16 cellular contexts compared by ENCODE assay signal in the genomic region with DNA sequence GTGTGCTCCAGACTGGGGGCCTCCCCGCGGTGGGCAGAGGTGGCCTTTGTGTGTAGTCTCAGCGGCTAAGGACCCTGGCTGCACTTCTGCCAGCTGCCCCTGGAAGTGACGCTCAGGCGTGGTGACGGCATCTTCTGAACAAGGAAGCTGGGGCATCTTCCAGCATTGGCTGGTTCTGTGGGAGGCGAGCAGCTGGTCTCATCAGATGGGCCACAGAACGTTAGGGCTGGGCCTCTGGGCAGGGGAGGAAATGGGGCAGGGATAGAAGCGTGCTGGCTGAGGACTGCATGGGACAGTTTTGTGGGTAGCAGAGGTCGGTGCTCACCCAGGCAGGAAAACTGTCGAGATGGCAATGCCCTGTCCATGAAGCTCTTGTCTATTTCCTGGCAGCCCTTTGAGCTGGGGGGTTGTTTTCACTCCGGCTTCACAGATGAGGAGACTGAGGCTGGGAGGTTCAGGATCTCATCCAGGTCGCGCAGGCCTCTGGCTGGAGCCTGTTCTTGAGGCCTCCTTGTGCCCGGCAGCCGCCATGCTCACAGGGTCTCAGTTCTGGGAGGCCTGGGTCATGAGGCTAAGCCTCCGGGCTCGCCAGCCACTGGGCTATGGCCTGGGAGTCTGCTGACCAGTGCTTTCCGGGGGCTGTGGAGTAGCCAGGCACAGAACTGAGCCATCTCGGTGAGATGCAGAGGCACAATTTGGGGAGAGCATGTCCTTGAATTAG. TPM values are rescaled to one million over a fixed set of nuclear protein-coding genes. Genes with fewer than 3 reads are reported as not detected.
DNase-seq lines count a peak whose midpoint lies in the region; ATAC-seq, FAIRE-seq and TF ChIP-seq lines count a peak whose summit lies in the region.
"Had no signal": no experiment of that assay in that cellular context is flagged by ENCODE, and none has a peak within 500 bp of the region (broad histone marks: within the 10 kb centered on the region; RNA-seq: fewer than 3 reads in every experiment).

No MANE protein-coding gene starts in this region.

- ATAC-seq in pancreas, result peak in 3 of 4 donors; percentile 46 to 84 (median 50)
- ATAC-seq in HG02759 (IDR thresholded peaks at IDR 0.05; ENCODE audit: unreplicated experiment), result no peak

- peaks cover 22 to 100% (median 98%) of the 10 kb centered on the region in 11 experiments for H3K36me3 ChIP-seq in BLaER1 treated with 17β-estradiol and CSF1 and Interleukin-3, amounts not matched to agents 10 nM and 100 nM
- H3K36me3 ChIP-seq in pancreas (no peaks in the 10 kb centered on the region), H7 (replicated peaks; ENCODE audit: control insufficient read depth, insufficient read depth, low read length) (no peaks in the 10 kb centered on the region)
- H3K36me3 ChIP-seq: breast epithelium, HAP-1, left ventricle myocardium inferior had no signal

- no peaks in the 10 kb centered on the region for H3K27me3 ChIP-seq in BLaER1 treated with 17β-estradiol and CSF1 and Interleukin-3, amounts not matched to agents 10 nM and 100 nM
- H3K27me3 ChIP-seq in pancreas (no peaks in the 10 kb centered on the region), H7 (ENCODE audit: control insufficient read depth, insufficient read depth, low read length) (no peaks in the 10 kb centered on the region)
- H3K27me3 ChIP-seq: breast epithelium, heart right ventricle had no signal

- WGBS in pancreas, 2 donors, result 85 to 87% methylated on average over 20 of the region's 20 CpGs

- peaks cover 100% of the 10 kb centered on the region for H3K36me3 Mint-ChIP-seq in dendritic cell treated with granulocyte-macrophage colony-stimulating factor and Interleukin-4, amounts not matched to agents 40 ng/mL and 50 ng/mL, for 4 days (ENCODE audit: low read depth)

- no peak for FAIRE-seq in pancreas (lab: Jason Lieb, UNC)

- peak overlapping the region; percentile 34 to 87 (median 81); a peak in 20 of 22 replicates for H3K9ac ChIP-seq in BLaER1 treated with 17β-estradiol and CSF1 and Interleukin-3, amounts not matched to agents 10 nM and 100 nM

- H3K27me3 Mint-ChIP-seq in dendritic cell treated with granulocyte-macrophage colony-stimulating factor and Interleukin-4, amounts not matched to agents 40 ng/mL and 50 ng/mL, for 4 days, result no peaks in the 10 kb centered on the region

- H3K27ac Mint-ChIP-seq in dendritic cell treated with granulocyte-macrophage colony-stimulating factor and Interleukin-4, amounts not matched to agents 40 ng/mL and 50 ng/mL, for 4 days, result peak overlapping the region; percentile 74

- H3K4me1 Mint-ChIP-seq in dendritic cell treated with granulocyte-macrophage colony-stimulating factor and Interleukin-4, amounts not matched to agents 40 ng/mL and 50 ng/mL, for 4 days (ENCODE audit: low read depth), result peaks cover 64% of the 10 kb centered on the region

- intact Hi-C loops in dendritic cell treated with granulocyte-macrophage colony-stimulating factor and Interleukin-4, amounts not matched to agents 40 ng/mL and 50 ng/mL, for 4 days (cut with micrococcal nuclease), result no loop called here
- intact Hi-C loops in pancreas (cut with DNase I), result no loop called here

- peaks cover 0 to 99% (median 12%) of the 10 kb centered on the region in 11 experiments; a peak in 9 of 22 replicates for H4K20me1 ChIP-seq in BLaER1 treated with 17β-estradiol and CSF1 and Interleukin-3, amounts not matched to agents 10 nM and 100 nM

- peak overlapping the region; percentile 36 to 100 (median 90); a peak in 21 of 22 replicates for H3K27ac ChIP-seq in BLaER1 treated with 17β-estradiol and CSF1 and Interleukin-3, amounts not matched to agents 10 nM and 100 nM
- peak overlapping the region in 1 of 4 donors; percentile 21 for H3K27ac ChIP-seq in pancreas
- H3K27ac ChIP-seq: breast epithelium, left ventricle myocardium inferior had no signal

- TF ChIP-seq CTCF in pancreas (IDR thresholded peaks at IDR 0.05), result no peak

- H3K9me3 Mint-ChIP-seq in dendritic cell treated with granulocyte-macrophage colony-stimulating factor and Interleukin-4, amounts not matched to agents 40 ng/mL and 50 ng/mL, for 4 days, result no peaks in the 10 kb centered on the region

- H3K4me3 Mint-ChIP-seq in dendritic cell treated with granulocyte-macrophage colony-stimulating factor and Interleukin-4, amounts not matched to agents 40 ng/mL and 50 ng/mL, for 4 days, result no peak overlapping the region

- peak; percentile 35 to 37 for DNase-seq in Kasumi-1 (lab: John Stamatoyannopoulos, UW)
- peak in 3 of 6 donors; percentile 72 to 89 (median 78) for DNase-seq in pancreas
- no peak for DNase-seq in H7
- DNase-seq in cerebellar nuclear complex (lab: John Stamatoyannopoulos, UW), result no peak
- no peak for DNase-seq in activated effector memory CD4-positive, alpha-beta T cell treated with Interleukin-2 at 50 U/mL for 16 hours
- DNase-seq: activated CD4-positive, CD25-positive, alpha-beta regulatory T cell treated with anti-CD3 and anti-CD28 coated beads, Interleukin-2, amount 50 U/mL, for 72 hours; cortex of kidney; heart right ventricle; left ventricle myocardium inferior; NCI-H510A treated with DMSO at 0.1 percent for 48 hours; T1000 had no signal

- peak overlapping the region in 7 of 10 experiments; percentile 40 to 62 (median 55); a peak in 14 of 20 replicates for H3K4me3 ChIP-seq in BLaER1 treated with 17β-estradiol and CSF1 and Interleukin-3, amounts not matched to agents 10 nM and 100 nM
- H3K4me3 ChIP-seq in pancreas, result no peak overlapping the region
- H3K4me3 ChIP-seq in H7 (ENCODE audit: insufficient read depth, low read depth, low read length), result no peak overlapping the region
- H3K4me3 ChIP-seq: breast epithelium, HAP-1, heart right ventricle, left ventricle myocardium inferior had no signal

- H3K4me1 ChIP-seq in BLaER1 treated with 17β-estradiol and CSF1 and Interleukin-3, amounts not matched to agents 10 nM and 100 nM, result peaks cover 75 to 100% (median 98%) of the 10 kb centered on the region in 10 experiments
- peaks cover 6 to 12% (median 11%) of the 10 kb centered on the region in 3 donors for H3K4me1 ChIP-seq in pancreas
- H3K4me1 ChIP-seq: breast epithelium had no signal

- peak overlapping the region; percentile 87 to 99 (median 95) for H3K4me2 ChIP-seq in BLaER1 treated with 17β-estradiol and CSF1 and Interleukin-3, amounts not matched to agents 10 nM and 100 nM

- peaks cover 0 to 19% (median 0%) of the 10 kb centered on the region in 11 experiments; a peak in 4 of 22 replicates for H3K9me3 ChIP-seq in BLaER1 treated with 17β-estradiol and CSF1 and Interleukin-3, amounts not matched to agents 10 nM and 100 nM (replicated peaks in 1 of 11)
- no peaks in the 10 kb centered on the region for H3K9me3 ChIP-seq in pancreas
- H3K9me3 ChIP-seq: breast epithelium, HAP-1, heart right ventricle, left ventricle myocardium inferior had no signal

RNA-seq across cellular contexts. Expression of a gene that starts 16.3 kb away (rescaled TPM):
- total RNA-seq in pancreas, result 10 to 100 TPM in 3 of 6 donors, 1 to 10 TPM in 3; 2.3 to 18.2 (median 9.8) TPM
- polyA plus RNA-seq in pancreas, result 1 to 10 TPM in 1 of 2 donors, under 1 TPM in 1; 0.92 to 1.7 TPM
- 0.21 and 2.7 TPM in 2 replicates for total RNA-seq in H7 (2014; rRNA removed; shearing (Covaris generic))

Comparison
In these comparisons a context has a peak if more than half of its experiments do, and no peak if none do; other contexts are left out.
1. H3K4me3 ChIP-seq: peak in BLaER1 treated with 17β-estradiol and CSF1 and Interleukin-3, amounts not matched to agents 10 nM and 100 nM (7 of 10); none in pancreas (0 of 4) and H7 (single experiment).
2. DNase-seq: peak in Kasumi-1 (2 of 2); none in H7 (single experiment), cerebellar nuclear complex (0 of 2) and activated effector memory CD4-positive, alpha-beta T cell treated with Interleukin-2 at 50 U/mL for 16 hours (single experiment).